In genomic region chr11:1540074-1540473, GRCh38 we compare ENCODE assay signal across 10 cellular contexts. TPM values are rescaled to one million over a fixed set of nuclear protein-coding genes. Genes with fewer than 3 reads are reported as not detected.
"Had no signal": no experiment of that assay in that cellular context is flagged by ENCODE, and none has a peak within 500 bp of the region (broad histone marks: within the 10 kb centered on the region; RNA-seq: fewer than 3 reads in every experiment).

No MANE protein-coding gene starts in this region.

- FAIRE-seq: HepG2, HTR-8/SVneo had no signal

- H3K4me2 ChIP-seq: KMS-11 had no signal

- H3K9ac ChIP-seq: KMS-11 had no signal

- H3K27ac ChIP-seq: HL-60, KMS-11 had no signal

- H3K36me3 Mint-ChIP-seq: IgD-negative memory B cell had no signal

- DNase-seq: IMR-90, KBM-7, KG1 had no signal

- H3K27ac Mint-ChIP-seq: IgD-negative memory B cell had no signal

- ATAC-seq: HepG2 had no signal

RNA-seq across cellular contexts. Expression of gene KRTAP5-1, which starts 45.0 kb away (rescaled TPM):
- total RNA-seq: HepG2, HT-29, HT1080, IMR-90 had no signal
- polyA plus RNA-seq: HepG2, IgD-negative memory B cell, IMR-90 had no signal

RNA-seq across cellular contexts. Expression of gene KRTAP5-2, which starts 58.0 kb away (rescaled TPM):
- total RNA-seq: HepG2, HT-29, HT1080, IMR-90 had no signal
- polyA plus RNA-seq: HepG2, IgD-negative memory B cell, IMR-90 had no signal
